In the genomic region with DNA sequence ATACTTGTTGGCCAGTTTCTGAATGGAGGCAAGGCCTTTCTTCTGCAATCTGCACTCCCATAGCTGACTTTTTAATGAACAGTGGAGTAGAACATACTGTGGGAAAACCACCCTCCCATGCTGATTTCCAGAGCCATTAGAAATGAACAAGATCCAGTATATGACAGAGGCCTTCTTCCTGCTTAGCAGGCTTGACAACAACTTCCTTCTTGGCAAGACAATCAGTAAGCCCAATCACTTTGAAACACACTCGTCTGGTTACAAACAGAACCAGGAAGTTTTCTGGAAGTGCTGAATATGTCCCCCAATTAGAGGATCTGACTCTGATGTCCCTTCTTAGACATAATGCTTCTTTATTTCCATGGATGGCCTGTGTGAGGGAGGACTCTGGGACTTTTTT, we compare ENCODE assay signal across 15 cellular contexts.
DNase-seq lines count a peak whose midpoint lies in the region; ATAC-seq and TF ChIP-seq lines count a peak whose summit lies in the region.
"Had no signal": no experiment of that assay in that cellular context is flagged by ENCODE, and none has a peak within 500 bp of the region (broad histone marks: within the 10 kb centered on the region; RNA-seq: fewer than 3 reads in every experiment).

No MANE protein-coding gene starts in this region.

- no peak overlapping the region for H4K8ac ChIP-seq in mesendoderm (ENCODE audit: low read depth, low read length)

- CTCF ChIA-PET in PC-3 (lab: Charles Lee), result interaction anchor here (0.5 kb wide), 1 partner anchor 404 kb away, joined by 4 read pairs; no protein-coding TSS in a partner anchor

- no peak overlapping the region for H3K4me3 ChIP-seq in GM23248
- H3K4me3 ChIP-seq in PC-3 (ENCODE audit: low read length), result no peak overlapping the region
- no peak overlapping the region for H3K4me3 ChIP-seq in esophagus squamous epithelium
- no peak overlapping the region for H3K4me3 ChIP-seq in psoas muscle
- no peak overlapping the region for H3K4me3 ChIP-seq in mesendoderm (ENCODE audit: low read length)

- no peaks in the 10 kb centered on the region for H3K79me1 ChIP-seq in mesendoderm (ENCODE audit: low read length)

- H2AFZ ChIP-seq in GM23248, result peak overlapping the region; percentile 55; the same call in 1 of the 2 replicates
- peak overlapping the region; percentile 56; the same call in 1 of the 2 replicates for H2AFZ ChIP-seq in PC-3 (ENCODE audit: low read length)

- no peak overlapping the region for H3K23ac ChIP-seq in mesendoderm (ENCODE audit: low read length)

- no peak for TF ChIP-seq POLR2A in esophagus squamous epithelium (IDR thresholded peaks at IDR 0.05)

- H4K20me1 ChIP-seq in GM23248 (ENCODE audit: insufficient read depth) (no peaks in the 10 kb centered on the region), PC-3 (ENCODE audit: low read length) (no peaks in the 10 kb centered on the region)

- H3K9me3 ChIP-seq in GM23248 (ENCODE audit: low read depth) (no peaks in the 10 kb centered on the region), PC-3 (ENCODE audit: low read length) (no peaks in the 10 kb centered on the region), esophagus squamous epithelium (no peaks in the 10 kb centered on the region), psoas muscle (no peaks in the 10 kb centered on the region)

- H3K36me3 ChIP-seq in GM23248 (ENCODE audit: low read depth) (no peaks in the 10 kb centered on the region), PC-3 (ENCODE audit: low read depth, low read length) (no peaks in the 10 kb centered on the region), esophagus squamous epithelium (no peaks in the 10 kb centered on the region), psoas muscle (ENCODE audit: insufficient read depth in 1 of 2, low read depth in 1 of 2) (no peaks in the 10 kb centered on the region), mesendoderm (ENCODE audit: control insufficient read depth, insufficient read depth, low read length) (no peaks in the 10 kb centered on the region)

- intact Hi-C loops in PC-3 (cut with micrococcal nuclease), result loop anchor here (5.0 to 10.0 kb wide), 2 partner anchors 38 to 100 kb away; no protein-coding TSS in a partner anchor
- intact Hi-C loops in esophagus squamous epithelium (cut with DNase I), result no loop called here
- intact Hi-C loops in psoas muscle (cut with DNase I), result no loop called here

- in situ Hi-C loops in GM23248 (cut with MboI), result no loop called here

- peak; percentile 9; the same call in 1 of the 2 replicates for ATAC-seq in PC-3
- ATAC-seq in psoas muscle, result no peak
- ATAC-seq in HG02610 (IDR thresholded peaks at IDR 0.05; ENCODE audit: unreplicated experiment), result no peak
- ATAC-seq: activated CD4-positive, alpha-beta T cell treated with anti-CD3 and anti-CD28 coated beads for 36 hours; effector memory CD8-positive, alpha-beta T cell; stimulated activated naive CD8-positive, alpha-beta T cell treated with anti-CD3 and anti-CD28 coated beads, Interleukin-15, amount 100 ng/mL, for 72 hours had no signal

- H3K4me1 ChIP-seq in GM23248 (ENCODE audit: insufficient read depth), result peaks cover 44% of the 10 kb centered on the region
- peaks cover 41% of the 10 kb centered on the region for H3K4me1 ChIP-seq in PC-3 (ENCODE audit: insufficient read depth, low read length)
- H3K4me1 ChIP-seq in esophagus squamous epithelium, result peaks cover 3 to 40% (median 18%) of the 10 kb centered on the region in 3 donors
- H3K4me1 ChIP-seq in psoas muscle, result peaks cover 5% of the 10 kb centered on the region
- peaks cover 2% of the 10 kb centered on the region for H3K4me1 ChIP-seq in mesendoderm (ENCODE audit: control insufficient read depth, low read depth, low read length)

- H2BK120ac ChIP-seq in mesendoderm (ENCODE audit: low read depth, low read length), result no peak overlapping the region

- no peak overlapping the region for H2BK5ac ChIP-seq in mesendoderm (ENCODE audit: low read length)

- H3K27me3 ChIP-seq in GM23248 (replicated peaks; ENCODE audit: insufficient read depth) (no peaks in the 10 kb centered on the region), PC-3 (ENCODE audit: low read length) (no peaks in the 10 kb centered on the region), esophagus squamous epithelium (no peaks in the 10 kb centered on the region), psoas muscle (ENCODE audit: insufficient read depth in 3 of 3, low read length in 2 of 3) (no peaks in the 10 kb centered on the region), mesendoderm (ENCODE audit: insufficient read depth, low read length, poor library complexity) (no peaks in the 10 kb centered on the region)

- H3K79me2 ChIP-seq in GM23248 (ENCODE audit: insufficient read depth) (no peaks in the 10 kb centered on the region), PC-3 (ENCODE audit: low read length) (no peaks in the 10 kb centered on the region), mesendoderm (ENCODE audit: control insufficient read depth, insufficient read depth, low read length) (no peaks in the 10 kb centered on the region)

- TF ChIP-seq CTCF in PC-3 (conservative IDR thresholded peaks at IDR 0.05; ENCODE audit: low read depth, low read length) (no peak), esophagus squamous epithelium (IDR thresholded peaks at IDR 0.05) (no peak), psoas muscle (IDR thresholded peaks at IDR 0.05) (no peak)

- peak overlapping the region; percentile 47 for H3K4me2 ChIP-seq in GM23248 (ENCODE audit: unreplicated experiment)
- 0 out of 2 replicates have a peak overlapping the region, but pooled peaks have one; percentile 14 for H3K4me2 ChIP-seq in PC-3 (ENCODE audit: low read length)
- no peak overlapping the region for H3K4me2 ChIP-seq in mesendoderm (ENCODE audit: low read length)

- H4K5ac ChIP-seq in mesendoderm (ENCODE audit: low read length), result no peak overlapping the region

- H3K4ac ChIP-seq in mesendoderm (ENCODE audit: low read depth, low read length), result no peak overlapping the region

- WGBS in GM23248 (ENCODE audit: low coverage in 1 of 2, low lambda C conversion rate in 2 of 2, missing lambda C conversion rate in 2 of 2), 2 experiments, result 15 to 30% methylated on average over 1 of the region's 1 CpG
- 9 to 20% methylated on average over 1 of the region's 1 CpG for WGBS in esophagus squamous epithelium, 2 donors
- 29 to 48% (median 32%) methylated on average over 1 of the region's 1 CpG for WGBS in psoas muscle, 3 donors
- no CpG with 5 or more reads among the region's 1 CpG for WGBS in mesendoderm (ENCODE audit: extremely low coverage, insufficient coverage, low lambda C conversion rate)

- no TSS peak for BruUV-seq in PC-3 (replicated peaks; lab: Mats Ljungman, UMichigan)

- peaks cover 36% of the 10 kb centered on the region for H3F3A ChIP-seq in GM23248 (ENCODE audit: insufficient read depth)
- no peaks in the 10 kb centered on the region for H3F3A ChIP-seq in PC-3 (ENCODE audit: low read length, unreplicated experiment)

- DNase-seq in GM23248 (no peak), PC-3 (peak; percentile 48), esophagus squamous epithelium (lab: John Stamatoyannopoulos, UW) (no peak), psoas muscle (no peak), medulla oblongata (ENCODE audit: extremely low spot score) (no peak), epidermal melanocyte (ENCODE audit: insufficient read length, low spot score) (no peak), mesendoderm (no peak)
- DNase-seq: activated CD4-positive, alpha-beta T cell treated with anti-CD3 and anti-CD28 coated beads for 36 hours; activated T-cell treated with anti-CD3 and anti-CD28 coated beads, Interleukin-2, amount 50 U/mL, for 48 hours; C1 segment of cervical spinal cord; effector memory CD8-positive, alpha-beta T cell; hippocampal formation; NCI-H1930; stimulated activated naive CD8-positive, alpha-beta T cell treated with anti-CD3 and anti-CD28 coated beads, Interleukin-15, amount 100 ng/mL, for 72 hours had no signal

- no peak overlapping the region for H2AK5ac ChIP-seq in mesendoderm (ENCODE audit: low read length)

- H3K18ac ChIP-seq in mesendoderm (ENCODE audit: low read length), result no peak overlapping the region

- no peak overlapping the region for H3K56ac ChIP-seq in mesendoderm (ENCODE audit: low read length)

- H3K27ac ChIP-seq in GM23248 (peak overlapping the region; percentile 66; the same call in 1 of the 2 replicates), PC-3 (ENCODE audit: low read length) (peak overlapping the region; percentile 37), esophagus squamous epithelium (peak overlapping the region; percentile 14 to 54 (median 37)), psoas muscle (peak overlapping the region; percentile 6), mesendoderm (ENCODE audit: low read depth, low read length) (no peak overlapping the region)

- H3K9me2 ChIP-seq in GM23248 (ENCODE audit: insufficient read depth), result no peaks in the 10 kb centered on the region
- H3K9me2 ChIP-seq in PC-3 (replicated peaks; ENCODE audit: low read length), result no peaks in the 10 kb centered on the region

- H3K9ac ChIP-seq in GM23248 (no peak overlapping the region), PC-3 (ENCODE audit: low read length) (no peak overlapping the region), mesendoderm (ENCODE audit: low read length) (no peak overlapping the region)

- POLR2A ChIA-PET in PC-3 (lab: Charles Lee; ENCODE audit: unreplicated experiment), result no interaction called here

- no peak overlapping the region for H2BK15ac ChIP-seq in mesendoderm (replicated peaks; ENCODE audit: low read depth)
